Comparison of ENCODE assay signal across 1 cellular context in the genomic region with DNA sequence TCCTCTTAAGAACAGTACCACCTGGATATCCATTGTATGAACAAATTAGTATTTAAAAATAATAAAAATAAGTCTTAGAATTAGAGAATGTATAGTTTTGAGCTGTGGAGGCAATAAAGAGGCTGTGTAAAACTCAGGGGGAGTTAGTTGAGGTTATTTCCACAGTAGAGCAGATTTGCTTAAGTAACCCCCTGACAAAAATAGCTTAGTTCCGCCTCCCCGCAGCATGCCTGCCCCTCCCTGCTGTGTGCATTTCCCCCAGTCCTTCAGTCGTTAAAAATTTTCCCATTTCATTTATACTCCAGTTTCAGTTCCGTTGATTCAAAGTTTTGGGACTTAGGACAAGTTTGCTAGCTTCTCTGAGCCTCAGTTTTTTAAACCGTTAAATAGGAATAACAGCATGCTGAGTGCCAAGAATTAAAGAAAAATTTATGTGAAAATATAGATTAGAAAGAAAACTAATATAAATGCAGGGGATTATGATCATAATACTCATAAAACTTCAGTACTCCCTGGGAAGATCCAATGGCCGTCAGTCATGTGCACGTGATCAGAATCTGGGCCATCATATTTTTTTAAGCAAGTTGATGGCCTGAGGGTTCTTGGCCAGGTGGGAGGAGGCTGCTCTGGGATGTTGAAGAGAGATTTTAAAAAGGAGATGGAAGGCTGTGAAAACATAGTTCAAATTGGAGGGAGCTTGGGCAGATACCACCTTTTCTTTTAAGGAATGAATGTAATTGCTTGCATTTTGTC.
TF ChIP-seq lines count a peak whose summit lies in the region.

No MANE protein-coding gene starts in this region.

TF ChIP-seq in HCT116, 20 proteins besides CTCF, POLR2A, EP300 and RAD21 (continued from another document):
- TF ChIP-seq, protein P1, sequence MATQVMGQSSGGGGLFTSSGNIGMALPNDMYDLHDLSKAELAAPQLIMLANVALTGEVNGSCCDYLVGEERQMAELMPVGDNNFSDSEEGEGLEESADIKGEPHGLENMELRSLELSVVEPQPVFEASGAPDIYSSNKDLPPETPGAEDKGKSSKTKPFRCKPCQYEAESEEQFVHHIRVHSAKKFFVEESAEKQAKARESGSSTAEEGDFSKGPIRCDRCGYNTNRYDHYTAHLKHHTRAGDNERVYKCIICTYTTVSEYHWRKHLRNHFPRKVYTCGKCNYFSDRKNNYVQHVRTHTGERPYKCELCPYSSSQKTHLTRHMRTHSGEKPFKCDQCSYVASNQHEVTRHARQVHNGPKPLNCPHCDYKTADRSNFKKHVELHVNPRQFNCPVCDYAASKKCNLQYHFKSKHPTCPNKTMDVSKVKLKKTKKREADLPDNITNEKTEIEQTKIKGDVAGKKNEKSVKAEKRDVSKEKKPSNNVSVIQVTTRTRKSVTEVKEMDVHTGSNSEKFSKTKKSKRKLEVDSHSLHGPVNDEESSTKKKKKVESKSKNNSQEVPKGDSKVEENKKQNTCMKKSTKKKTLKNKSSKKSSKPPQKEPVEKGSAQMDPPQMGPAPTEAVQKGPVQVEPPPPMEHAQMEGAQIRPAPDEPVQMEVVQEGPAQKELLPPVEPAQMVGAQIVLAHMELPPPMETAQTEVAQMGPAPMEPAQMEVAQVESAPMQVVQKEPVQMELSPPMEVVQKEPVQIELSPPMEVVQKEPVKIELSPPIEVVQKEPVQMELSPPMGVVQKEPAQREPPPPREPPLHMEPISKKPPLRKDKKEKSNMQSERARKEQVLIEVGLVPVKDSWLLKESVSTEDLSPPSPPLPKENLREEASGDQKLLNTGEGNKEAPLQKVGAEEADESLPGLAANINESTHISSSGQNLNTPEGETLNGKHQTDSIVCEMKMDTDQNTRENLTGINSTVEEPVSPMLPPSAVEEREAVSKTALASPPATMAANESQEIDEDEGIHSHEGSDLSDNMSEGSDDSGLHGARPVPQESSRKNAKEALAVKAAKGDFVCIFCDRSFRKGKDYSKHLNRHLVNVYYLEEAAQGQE (IDR thresholded peaks at IDR 0.05; ENCODE audit: low read depth) = no peak
- no peak for TF ChIP-seq SIN3A (IDR thresholded peaks at IDR 0.05; ENCODE audit: low read depth)
- no peak for TF ChIP-seq JUND (IDR thresholded peaks at IDR 0.05)
- TF ChIP-seq ELF1 (IDR thresholded peaks at IDR 0.05; ENCODE audit: borderline replicate concordance, low read depth) = no peak
- TF ChIP-seq TCF7L2 (IDR thresholded peaks at IDR 0.05; ENCODE audit: borderline replicate concordance, extremely low read depth, insufficient read depth, insufficient read length) = no peak
- no peak for TF ChIP-seq CBX3 (IDR thresholded peaks at IDR 0.05; ENCODE audit: low read depth)
- no peak for TF ChIP-seq EZH2 (IDR thresholded peaks at IDR 0.05)
